Comparison of ENCODE assay signal across 29 cellular contexts in the genomic region with DNA sequence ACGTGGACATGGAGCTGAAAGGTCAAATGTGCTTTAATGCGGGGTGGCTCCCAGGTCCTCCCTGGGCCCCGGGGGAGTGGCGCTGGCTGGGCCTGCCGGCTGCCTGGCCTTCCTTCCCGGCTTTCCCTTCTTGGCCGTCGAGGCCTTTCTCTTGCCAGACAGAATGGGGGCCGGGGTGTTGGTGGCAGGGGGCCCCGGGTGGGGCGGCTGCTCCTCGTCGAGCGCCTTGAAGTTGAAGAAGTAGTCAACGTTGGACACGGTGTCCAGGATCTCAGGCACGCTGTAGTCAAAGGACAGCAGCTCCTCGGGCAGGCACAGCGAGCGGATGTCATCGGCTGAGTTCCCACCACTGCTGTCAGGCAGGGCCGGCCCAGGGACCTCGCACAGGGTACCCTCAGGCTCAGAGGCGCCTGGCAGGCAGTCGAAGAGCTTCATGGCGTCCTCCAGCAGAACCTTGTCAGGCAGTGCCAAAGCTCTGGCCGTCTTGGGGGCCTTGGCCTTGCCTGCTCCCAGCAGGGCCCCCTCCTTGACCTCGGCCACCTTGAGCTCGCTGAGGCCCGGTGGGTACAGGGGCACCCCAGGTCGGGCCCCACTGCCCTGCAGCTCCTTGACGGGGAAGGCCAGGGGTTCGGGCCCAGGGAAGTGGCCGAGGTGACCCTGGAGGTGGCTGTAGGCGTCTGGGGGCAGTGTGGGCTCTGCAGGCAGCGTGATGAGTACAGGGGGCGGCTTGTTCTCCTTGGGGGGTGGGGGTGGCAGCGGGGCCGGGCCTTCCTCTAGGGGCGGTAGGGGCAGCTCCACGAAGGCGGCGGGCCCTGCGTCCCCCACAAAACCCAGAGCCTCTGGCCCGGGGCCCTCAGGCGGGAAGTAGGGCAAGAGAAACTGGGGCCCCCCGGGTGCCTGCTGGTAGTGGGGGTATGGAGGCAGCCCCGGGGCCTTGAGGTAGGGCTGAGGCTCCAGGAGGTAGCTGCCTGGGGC. TPM values are rescaled to one million over a fixed set of nuclear protein-coding genes. Genes with fewer than 3 reads are reported as not detected.
"Had no signal": no experiment of that assay in that cellular context is flagged by ENCODE, and none has a peak within 500 bp of the region (broad histone marks: within the 10 kb centered on the region; RNA-seq: fewer than 3 reads in every experiment).

No MANE protein-coding gene starts in this region.

- FAIRE-seq: colon, endothelial cell of umbilical vein, islet of Langerhans had no signal

- H3K27me3 ChIP-seq: esophagus muscularis mucosa, gastrocnemius medialis, stomach, transverse colon, uterus had no signal

- H3K4me3 ChIP-seq: esophagus muscularis mucosa, gastrocnemius medialis, stomach, transverse colon, uterus had no signal

- DNase-seq: activated CD4-positive, alpha-beta T cell treated with anti-CD3 and anti-CD28 coated beads, Interleukin-2, amount 10 ng/mL, durations not matched to agents 7 days and 5 days; activated CD4-positive, CD25-positive, alpha-beta regulatory T cell treated with anti-CD3 and anti-CD28 coated beads, Interleukin-2, amount 50 U/mL, for 72 hours; activated CD8-positive, alpha-beta memory T cell treated with anti-CD3 and anti-CD28 coated beads, Interleukin-2, amount 10 ng/mL, durations not matched to agents 7 days and 5 days; activated CD8-positive, alpha-beta T cell treated with anti-CD3 and anti-CD28 coated beads for 36 hours; activated gamma-delta T cell; activated T-cell treated with anti-CD3 and anti-CD28 coated beads for 4 hours; aorta; effector memory CD4-positive, alpha-beta T cell; gastrocnemius medialis; hypothalamus; nephron progenitor cell; stimulated activated CD4-positive, alpha-beta T cell treated with anti-CD3 and anti-CD28 coated beads, Interleukin-12 subunit alpha, Interleukin-12 subunit beta, amount 100 ng/mL, for 4 hours; stomach; T-helper 2 cell; transverse colon; uterus had no signal

- H3K4me1 ChIP-seq: esophagus muscularis mucosa, gastrocnemius medialis, parathyroid adenoma, stomach, transverse colon, uterus had no signal

- H3K36me3 ChIP-seq: uterus had no signal

- H3K9me3 ChIP-seq: esophagus muscularis mucosa, gastrocnemius medialis, stomach, transverse colon, uterus had no signal

- H3K27ac ChIP-seq: esophagus muscularis mucosa, gastrocnemius medialis, parathyroid adenoma, stomach, transverse colon, uterus, VCaP had no signal

- ATAC-seq: activated CD8-positive, alpha-beta memory T cell treated with anti-CD3 and anti-CD28 coated beads, Interleukin-2, amount 10 ng/mL, durations not matched to agents 7 days and 5 days; activated CD8-positive, alpha-beta T cell treated with anti-CD3 and anti-CD28 coated beads for 36 hours; gastrocnemius medialis had no signal

RNA-seq across cellular contexts. Expression of a gene that starts 1.3 kb away (rescaled TPM):
- total RNA-seq: skeletal muscle tissue had no signal

RNA-seq across cellular contexts. Expression of a gene that starts 21.6 kb away (rescaled TPM):
- total RNA-seq: activated CD8-positive, alpha-beta memory T cell treated with anti-CD3 and anti-CD28 coated beads, Interleukin-2, amount 10 ng/mL, durations not matched to agents 7 days and 5 days; aorta; endothelial cell of umbilical vein; gastrocnemius medialis; myocyte; skeletal muscle tissue had no signal

RNA-seq across cellular contexts. Expression of a gene that starts 56.3 kb away (rescaled TPM):
- total RNA-seq: activated CD4-positive, alpha-beta T cell treated with anti-CD3 and anti-CD28 coated beads, Interleukin-2, amount 10 ng/mL, durations not matched to agents 7 days and 5 days; activated CD8-positive, alpha-beta memory T cell treated with anti-CD3 and anti-CD28 coated beads, Interleukin-2, amount 10 ng/mL, durations not matched to agents 7 days and 5 days; activated CD8-positive, alpha-beta T cell treated with anti-CD3 and anti-CD28 coated beads for 36 hours; activated T-helper 1 cell treated with anti-CD3 and anti-CD28 coated beads, Interleukin-12 subunit alpha, Interleukin-12 subunit beta, Interleukin-2, Interleukin-4 antibody, amounts not matched to agents 30 ng/mL and 10 ng/mL and 1 ng/mL, durations not matched to agents 14 hours and 24 hours and 36 hours; aorta; dermis microvascular lymphatic vessel endothelial cell; endothelial cell of umbilical vein; myocyte; pulmonary artery endothelial cell; right cardiac atrium; skeletal muscle tissue; temporal lobe had no signal
- polyA plus RNA-seq: endothelial cell of umbilical vein, right cardiac atrium had no signal
